8 cellular contexts compared by ENCODE assay signal in genomic region chr10:81018898-81019890, GRCh38.
DNase-seq lines count a peak whose midpoint lies in the region; ATAC-seq lines count a peak whose summit lies in the region.

No MANE protein-coding gene starts in this region.

- H3K27ac ChIP-seq in naive thymus-derived CD4-positive, alpha-beta T cell (ENCODE audit: low read depth, low read length), result no peak overlapping the region

- no peak overlapping the region for H3K4me3 ChIP-seq in naive thymus-derived CD4-positive, alpha-beta T cell (ENCODE audit: low read length)

- no peaks in the 10 kb centered on the region for H3K9me3 ChIP-seq in naive thymus-derived CD4-positive, alpha-beta T cell (ENCODE audit: control insufficient read depth in 2 of 3, low read length in 3 of 3)

- H3K36me3 ChIP-seq in naive thymus-derived CD4-positive, alpha-beta T cell (ENCODE audit: control insufficient read depth in 2 of 3, insufficient read depth in 3 of 3, low read length in 3 of 3), result no peaks in the 10 kb centered on the region

- intact Hi-C loops in naive thymus-derived CD4-positive, alpha-beta T cell (cut with micrococcal nuclease), result loop anchor here (1.0 to 5.0 kb wide), 5 partner anchors 320 to 641 kb away; no protein-coding TSS in a partner anchor

- H3K9me3 Mint-ChIP-seq in naive thymus-derived CD4-positive, alpha-beta T cell, result no peaks in the 10 kb centered on the region
- H3K9me3 Mint-ChIP-seq in effector memory CD8-positive, alpha-beta T cell, result peaks cover 0 to 5% of the 10 kb centered on the region in 2 donors

- ATAC-seq in GM19324 (IDR thresholded peaks at IDR 0.05; ENCODE audit: low FRiP score, unreplicated experiment) (peak; percentile 65), HG03108 (IDR thresholded peaks at IDR 0.05; ENCODE audit: unreplicated experiment) (peak; percentile 77)
- ATAC-seq in naive thymus-derived CD4-positive, alpha-beta T cell, result peak; percentile 52
- no peak for ATAC-seq in effector memory CD8-positive, alpha-beta T cell (replicated peaks)

- POLR2A ChIA-PET in naive thymus-derived CD4-positive, alpha-beta T cell (lab: Charles Lee), result no interaction called here

- H3K4me3 Mint-ChIP-seq in naive thymus-derived CD4-positive, alpha-beta T cell, result no peak overlapping the region
- H3K4me3 Mint-ChIP-seq in effector memory CD8-positive, alpha-beta T cell, result no peak overlapping the region

- no peak overlapping the region for H3K27ac Mint-ChIP-seq in naive thymus-derived CD4-positive, alpha-beta T cell
- H3K27ac Mint-ChIP-seq in effector memory CD8-positive, alpha-beta T cell, result no peak overlapping the region

- peaks cover 2 to 22% (median 12%) of the 10 kb centered on the region in 5 donors for H3K27me3 Mint-ChIP-seq in naive thymus-derived CD4-positive, alpha-beta T cell
- H3K27me3 Mint-ChIP-seq in effector memory CD8-positive, alpha-beta T cell, result no peaks in the 10 kb centered on the region

- no peaks in the 10 kb centered on the region for H3K27me3 ChIP-seq in naive thymus-derived CD4-positive, alpha-beta T cell (ENCODE audit: control insufficient read depth in 2 of 2, insufficient read depth in 2 of 2, low read length in 2 of 2)

- H3K36me3 Mint-ChIP-seq in naive thymus-derived CD4-positive, alpha-beta T cell, result no peaks in the 10 kb centered on the region
- no peaks in the 10 kb centered on the region for H3K36me3 Mint-ChIP-seq in effector memory CD8-positive, alpha-beta T cell (ENCODE audit: insufficient read depth)

- no peaks in the 10 kb centered on the region for H3K4me1 ChIP-seq in naive thymus-derived CD4-positive, alpha-beta T cell (ENCODE audit: control insufficient read depth in 2 of 2, insufficient read depth in 2 of 2, low read length in 2 of 2)

- H3K4me1 Mint-ChIP-seq in naive thymus-derived CD4-positive, alpha-beta T cell, result peaks cover 0 to 4% (median 0%) of the 10 kb centered on the region in 7 donors
- no peaks in the 10 kb centered on the region for H3K4me1 Mint-ChIP-seq in effector memory CD8-positive, alpha-beta T cell (ENCODE audit: low read depth in 2 of 2)

- peak; percentile 1 to 50 for DNase-seq in NCI-H526 (lab: John Stamatoyannopoulos, UW)
- no peak for DNase-seq in NCI-H526 treated with DMSO at 0.1 percent for 48 hours (lab: John Stamatoyannopoulos, UW)
- peak; percentile 10 for DNase-seq in NCI-H774 (lab: John Stamatoyannopoulos, UW)
- peak; percentile 36 for DNase-seq in dedifferentiated amniotic fluid mesenchymal stem cell (ENCODE audit: extremely low spot score)
- peak in 4 of 9 donors; percentile 1 to 19 (median 8) for DNase-seq in naive thymus-derived CD4-positive, alpha-beta T cell
- no peak for DNase-seq in effector memory CD8-positive, alpha-beta T cell

- CTCF ChIA-PET in naive thymus-derived CD4-positive, alpha-beta T cell (lab: Charles Lee), result interaction anchor here (0.8 to 2.0 kb wide), 5 partner anchors 11 to 641 kb away, joined by 3 to 7 read pairs (median 3); no protein-coding TSS in a partner anchor

Comparison
In these comparisons a context has a peak if more than half of its experiments do, and no peak if none do; other contexts are left out.
1. DNase-seq: peak in NCI-H526 (2 of 2), NCI-H774 (single experiment) and dedifferentiated amniotic fluid mesenchymal stem cell (single experiment); none in NCI-H526 treated with DMSO at 0.1 percent for 48 hours (single experiment) and effector memory CD8-positive, alpha-beta T cell (0 of 3).